In the genomic region with DNA sequence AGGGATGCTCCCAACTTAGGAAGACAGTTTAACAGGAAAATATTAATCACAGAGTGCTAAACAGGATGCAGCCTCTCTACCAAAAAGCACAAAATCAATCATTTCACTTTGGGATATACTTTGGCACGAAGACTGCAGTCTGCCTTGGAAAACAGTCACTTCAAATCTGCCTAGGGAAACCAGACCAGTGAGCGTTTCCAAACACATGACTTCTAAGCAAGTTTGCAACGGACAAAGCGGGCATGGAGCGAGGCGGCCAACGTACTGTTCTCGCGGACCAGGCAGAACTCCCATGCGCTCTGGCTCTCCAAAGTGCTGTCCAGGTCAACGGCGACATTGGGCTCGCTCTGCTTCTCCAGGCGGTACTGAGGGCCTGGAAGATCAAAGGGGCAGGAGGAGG, we compare ENCODE assay signal across 21 cellular contexts.
DNase-seq lines count a peak whose midpoint lies in the region; TF ChIP-seq lines count a peak whose summit lies in the region.
"Had no signal": no experiment of that assay in that cellular context is flagged by ENCODE, and none has a peak within 500 bp of the region (broad histone marks: within the 10 kb centered on the region; RNA-seq: fewer than 3 reads in every experiment).

No MANE protein-coding gene starts in this region.

- no peaks in the 10 kb centered on the region for H3K9me2 ChIP-seq in OCI-LY7 (ENCODE audit: insufficient read depth, low read length)

- peak overlapping the region in 3 of 4 donors; percentile 35 to 43 (median 40) for H3K27ac ChIP-seq in Peyer's patch
- H3K27ac ChIP-seq in stomach = peak overlapping the region in 4 of 5 donors; percentile 41 to 78 (median 58)
- no peak overlapping the region for H3K27ac ChIP-seq in OCI-LY7 (ENCODE audit: low read depth, low read length, poor library complexity, severe bottlenecking)
- H3K27ac ChIP-seq: pancreas had no signal

- BruUV-seq in OCI-LY7 (replicated peaks; lab: Mats Ljungman, UMichigan) = no TSS peak

- WGBS in stomach, 5 donors = 66 to 87% (median 75%) methylated on average over 14 of the region's 14 CpGs

- TF ChIP-seq POLR2A in Peyer's patch (IDR thresholded peaks at IDR 0.05) (no peak), stomach (IDR thresholded peaks at IDR 0.05) (no peak)

- H3K36me3 ChIP-seq in Peyer's patch (no peaks in the 10 kb centered on the region), stomach (no peaks in the 10 kb centered on the region), OCI-LY7 (ENCODE audit: insufficient read depth, low read length) (no peaks in the 10 kb centered on the region)
- H3K36me3 ChIP-seq: adrenal gland, pancreas had no signal

- H2AFZ ChIP-seq in OCI-LY7 (ENCODE audit: low read length) = no peak overlapping the region

- H3K79me2 ChIP-seq in OCI-LY7 (ENCODE audit: insufficient read depth, low read depth, low read length) = no peaks in the 10 kb centered on the region

- intact Hi-C loops in stomach (cut with DNase I; ENCODE audit: low total_unique reads) = no loop called here
- intact Hi-C loops in OCI-LY7 (cut with micrococcal nuclease; ENCODE audit: unreplicated experiment) = no loop called here

- H3K27me3 ChIP-seq in Peyer's patch = no peaks in the 10 kb centered on the region
- H3K27me3 ChIP-seq in stomach = no peaks in the 10 kb centered on the region
- H3K27me3 ChIP-seq: adrenal gland, MG63, pancreas had no signal

- in situ Hi-C loops in KBM-7 (cut with MboI; ENCODE audit: low pct_unique_long_range_greater_than_20kb, low sequenced_read_pairs) = no loop called here

- H3K9me3 ChIP-seq in Peyer's patch (no peaks in the 10 kb centered on the region), stomach (no peaks in the 10 kb centered on the region), OCI-LY7 (ENCODE audit: low read length) (no peaks in the 10 kb centered on the region)
- H3K9me3 ChIP-seq: adrenal gland, MG63, pancreas had no signal

- CTCF ChIA-PET in OCI-LY7 (lab: Charles Lee; ENCODE audit: unreplicated experiment) = no interaction called here

- no peaks in the 10 kb centered on the region for H3K4me1 ChIP-seq in Peyer's patch
- peaks cover 0 to 38% (median 6%) of the 10 kb centered on the region in 4 donors for H3K4me1 ChIP-seq in stomach
- H3K4me1 ChIP-seq in OCI-LY7 (ENCODE audit: insufficient read depth, low read length, poor library complexity, severe bottlenecking) = no peaks in the 10 kb centered on the region
- H3K4me1 ChIP-seq: pancreas had no signal

- TF ChIP-seq EP300 in stomach (IDR thresholded peaks at IDR 0.05) = no peak

- H3K4me2 ChIP-seq in OCI-LY7 (ENCODE audit: low read length) = no peak overlapping the region

- H3K4me3 ChIP-seq in Peyer's patch = no peak overlapping the region
- no peak overlapping the region for H3K4me3 ChIP-seq in fibroblast of the aortic adventitia (ENCODE audit: low read depth, low read length)
- no peak overlapping the region for H3K4me3 ChIP-seq in stomach
- H3K4me3 ChIP-seq in OCI-LY7 (ENCODE audit: low read depth, low read length, poor library complexity, severe bottlenecking) = no peak overlapping the region
- H3K4me3 ChIP-seq: adrenal gland, MG63, pancreas had no signal

- POLR2A ChIA-PET in OCI-LY7 (lab: Charles Lee) = interaction anchor here (0.9 kb wide), 1 partner anchor 10 kb away, joined by 3 read pairs; no protein-coding TSS in a partner anchor

- H4K20me1 ChIP-seq in OCI-LY7 (ENCODE audit: insufficient read depth, low read length) = no peaks in the 10 kb centered on the region; the same call in 1 of the 2 replicates

- no peak for TF ChIP-seq CTCF in Peyer's patch (IDR thresholded peaks at IDR 0.05)
- no peak for TF ChIP-seq CTCF in fibroblast of the aortic adventitia (IDR thresholded peaks at IDR 0.05; ENCODE audit: insufficient read depth, low read length)
- no peak for TF ChIP-seq CTCF in stomach (IDR thresholded peaks at IDR 0.05)
- no peak for TF ChIP-seq CTCF in OCI-LY7 (conservative IDR thresholded peaks at IDR 0.05; ENCODE audit: low read length)

- DNase-seq in Peyer's patch = no peak
- peak; percentile 33 for DNase-seq in fibroblast of the aortic adventitia (ENCODE audit: low read depth)
- peak; percentile 48 for DNase-seq in medulla oblongata (ENCODE audit: extremely low spot score)
- DNase-seq in stomach = no peak
- no peak for DNase-seq in NCI-H1092 treated with DMSO at 0.1 percent for 48 hours (lab: John Stamatoyannopoulos, UW)
- no peak for DNase-seq in KBM-7
- no peak for DNase-seq in NCI-H526 treated with DMSO at 0.1 percent for 48 hours (lab: John Stamatoyannopoulos, UW)
- DNase-seq in OCI-LY7 (ENCODE audit: low spot score) = no peak
- DNase-seq: activated CD4-positive, alpha-beta T cell treated with anti-CD3 and anti-CD28 coated beads, Interleukin-2, amount 50 U/mL, for 4 hours; activated CD8-positive, alpha-beta memory T cell treated with anti-CD3 and anti-CD28 coated beads, Interleukin-2, amount 50 U/mL, for 48 hours; activated effector memory CD4-positive, alpha-beta T cell treated with Interleukin-2 at 50 U/mL for 16 hours; CD4-positive, CD25-positive, alpha-beta regulatory T cell; foreskin fibroblast; HCEC 1CT; MG63; naive thymus-derived CD4-positive, alpha-beta T cell; NCI-H1436 treated with DMSO at 0.1 percent for 48 hours; NCI-H524 treated with DMSO at 0.1 percent for 48 hours; pancreas; RPMI8226 had no signal

Comparison
In these comparisons a context has a peak if more than half of its experiments do, and no peak if none do; other contexts are left out.
1. DNase-seq: peak in fibroblast of the aortic adventitia (single experiment) and medulla oblongata (single experiment); none in Peyer's patch (0 of 3), stomach (single experiment), NCI-H1092 treated with DMSO at 0.1 percent for 48 hours (single experiment), KBM-7 (single experiment), NCI-H526 treated with DMSO at 0.1 percent for 48 hours (single experiment) and OCI-LY7 (single experiment).